In the genomic region with DNA sequence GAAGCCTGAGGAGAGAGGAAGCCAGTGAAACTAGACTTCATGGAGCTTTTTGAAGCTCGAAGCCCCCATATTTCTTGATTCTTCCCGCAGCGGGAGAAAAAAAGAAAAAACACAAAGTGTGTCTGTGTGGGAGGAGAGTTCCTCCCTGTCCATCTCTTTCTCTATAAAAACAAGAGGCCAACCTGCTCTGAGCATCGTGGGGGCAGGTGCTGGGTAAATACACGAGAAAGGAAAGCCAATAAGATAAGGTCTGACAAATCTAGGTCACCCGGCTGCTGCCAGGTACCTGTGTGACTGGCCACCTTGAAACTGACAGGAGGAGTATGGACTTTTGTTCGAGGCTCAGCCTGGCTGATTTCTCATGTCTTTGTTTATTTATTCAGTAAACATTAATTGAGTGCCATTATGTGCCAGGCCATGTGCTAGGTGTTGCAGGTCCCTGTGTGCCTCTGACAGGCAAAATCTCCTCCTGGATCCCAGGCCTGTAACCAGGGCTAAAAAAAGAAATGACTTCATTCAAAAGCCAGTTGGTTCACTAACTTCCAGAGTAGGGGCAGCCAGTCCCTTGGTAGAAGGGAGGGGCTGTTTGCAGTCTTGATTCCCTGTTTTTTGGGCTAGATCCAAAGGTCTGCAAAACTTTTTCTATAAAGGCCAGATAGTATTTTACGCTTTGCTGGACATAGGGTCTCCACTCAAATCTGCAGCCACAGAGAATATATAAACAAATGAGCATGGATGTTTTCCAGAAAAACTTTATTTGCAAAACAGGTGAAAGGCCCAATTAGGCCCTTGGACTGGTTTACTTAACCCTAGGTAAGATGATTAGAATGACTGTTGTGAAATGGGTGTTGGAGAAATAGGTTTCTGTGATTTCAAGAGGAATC, we compare ENCODE assay signal across 1 cellular context.
TF ChIP-seq lines count a peak whose summit lies in the region.

No MANE protein-coding gene starts in this region.

TF ChIP-seq in HepG2, 621 proteins besides CTCF, POLR2A, EP300 and RAD21 (continued from another document and continues in another):
- TF ChIP-seq, protein P1, sequence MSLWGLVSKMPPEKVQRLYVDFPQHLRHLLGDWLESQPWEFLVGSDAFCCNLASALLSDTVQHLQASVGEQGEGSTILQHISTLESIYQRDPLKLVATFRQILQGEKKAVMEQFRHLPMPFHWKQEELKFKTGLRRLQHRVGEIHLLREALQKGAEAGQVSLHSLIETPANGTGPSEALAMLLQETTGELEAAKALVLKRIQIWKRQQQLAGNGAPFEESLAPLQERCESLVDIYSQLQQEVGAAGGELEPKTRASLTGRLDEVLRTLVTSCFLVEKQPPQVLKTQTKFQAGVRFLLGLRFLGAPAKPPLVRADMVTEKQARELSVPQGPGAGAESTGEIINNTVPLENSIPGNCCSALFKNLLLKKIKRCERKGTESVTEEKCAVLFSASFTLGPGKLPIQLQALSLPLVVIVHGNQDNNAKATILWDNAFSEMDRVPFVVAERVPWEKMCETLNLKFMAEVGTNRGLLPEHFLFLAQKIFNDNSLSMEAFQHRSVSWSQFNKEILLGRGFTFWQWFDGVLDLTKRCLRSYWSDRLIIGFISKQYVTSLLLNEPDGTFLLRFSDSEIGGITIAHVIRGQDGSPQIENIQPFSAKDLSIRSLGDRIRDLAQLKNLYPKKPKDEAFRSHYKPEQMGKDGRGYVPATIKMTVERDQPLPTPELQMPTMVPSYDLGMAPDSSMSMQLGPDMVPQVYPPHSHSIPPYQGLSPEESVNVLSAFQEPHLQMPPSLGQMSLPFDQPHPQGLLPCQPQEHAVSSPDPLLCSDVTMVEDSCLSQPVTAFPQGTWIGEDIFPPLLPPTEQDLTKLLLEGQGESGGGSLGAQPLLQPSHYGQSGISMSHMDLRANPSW (CRISPR knock-in tag; IDR thresholded peaks at IDR 0.05; ENCODE audit: borderline replicate concordance), result peak; percentile 97
- TF ChIP-seq, protein P2, sequence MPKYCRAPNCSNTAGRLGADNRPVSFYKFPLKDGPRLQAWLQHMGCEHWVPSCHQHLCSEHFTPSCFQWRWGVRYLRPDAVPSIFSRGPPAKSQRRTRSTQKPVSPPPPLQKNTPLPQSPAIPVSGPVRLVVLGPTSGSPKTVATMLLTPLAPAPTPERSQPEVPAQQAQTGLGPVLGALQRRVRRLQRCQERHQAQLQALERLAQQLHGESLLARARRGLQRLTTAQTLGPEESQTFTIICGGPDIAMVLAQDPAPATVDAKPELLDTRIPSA (CRISPR knock-in tag; IDR thresholded peaks at IDR 0.05; ENCODE audit: borderline replicate concordance), result peak; percentile 14; the same call in 1 of the 2 replicates
- TF ChIP-seq ZNF550 (CRISPR knock-in tag; IDR thresholded peaks at IDR 0.05; ENCODE audit: borderline replicate concordance), result no peak
- TF ChIP-seq ZNF20 (CRISPR knock-in tag; IDR thresholded peaks at IDR 0.05), result no peak
- no peak for TF ChIP-seq TMF1 (CRISPR knock-in tag; IDR thresholded peaks at IDR 0.05; ENCODE audit: low read depth)
- TF ChIP-seq CEBPG (CRISPR knock-in tag; IDR thresholded peaks at IDR 0.05), result peak; percentile 79
- TF ChIP-seq, protein P3, sequence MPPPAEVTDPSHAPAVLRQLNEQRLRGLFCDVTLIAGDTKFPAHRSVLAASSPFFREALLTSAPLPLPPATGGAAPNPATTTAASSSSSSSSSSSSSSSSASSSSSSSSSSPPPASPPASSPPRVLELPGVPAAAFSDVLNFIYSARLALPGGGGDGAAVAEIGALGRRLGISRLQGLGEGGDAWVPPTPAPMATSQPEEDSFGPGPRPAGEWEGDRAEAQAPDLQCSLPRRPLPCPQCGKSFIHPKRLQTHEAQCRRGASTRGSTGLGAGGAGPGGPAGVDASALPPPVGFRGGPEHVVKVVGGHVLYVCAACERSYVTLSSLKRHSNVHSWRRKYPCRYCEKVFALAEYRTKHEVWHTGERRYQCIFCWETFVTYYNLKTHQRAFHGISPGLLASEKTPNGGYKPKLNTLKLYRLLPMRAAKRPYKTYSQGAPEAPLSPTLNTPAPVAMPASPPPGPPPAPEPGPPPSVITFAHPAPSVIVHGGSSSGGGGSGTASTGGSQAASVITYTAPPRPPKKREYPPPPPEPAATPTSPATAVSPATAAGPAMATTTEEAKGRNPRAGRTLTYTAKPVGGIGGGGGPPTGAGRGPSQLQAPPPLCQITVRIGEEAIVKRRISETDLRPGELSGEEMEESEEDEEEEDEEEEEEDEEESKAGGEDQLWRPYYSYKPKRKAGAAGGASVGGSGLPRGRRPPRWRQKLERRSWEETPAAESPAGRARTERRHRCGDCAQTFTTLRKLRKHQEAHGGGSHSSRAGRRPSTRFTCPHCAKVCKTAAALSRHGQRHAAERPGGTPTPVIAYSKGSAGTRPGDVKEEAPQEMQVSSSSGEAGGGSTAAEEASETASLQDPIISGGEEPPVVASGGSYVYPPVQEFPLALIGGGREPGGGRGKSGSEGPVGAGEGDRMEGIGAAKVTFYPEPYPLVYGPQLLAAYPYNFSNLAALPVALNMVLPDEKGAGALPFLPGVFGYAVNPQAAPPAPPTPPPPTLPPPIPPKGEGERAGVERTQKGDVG (CRISPR knock-in tag; IDR thresholded peaks at IDR 0.05; ENCODE audit: borderline replicate concordance), result peak; percentile 82; the same call in 1 of the 2 replicates
- TF ChIP-seq ZNF329 (CRISPR knock-in tag; IDR thresholded peaks at IDR 0.05; ENCODE audit: low read depth), result 0 out of 2 replicates have a peak, but pooled peaks have one; percentile 68
- TF ChIP-seq, protein P4, sequence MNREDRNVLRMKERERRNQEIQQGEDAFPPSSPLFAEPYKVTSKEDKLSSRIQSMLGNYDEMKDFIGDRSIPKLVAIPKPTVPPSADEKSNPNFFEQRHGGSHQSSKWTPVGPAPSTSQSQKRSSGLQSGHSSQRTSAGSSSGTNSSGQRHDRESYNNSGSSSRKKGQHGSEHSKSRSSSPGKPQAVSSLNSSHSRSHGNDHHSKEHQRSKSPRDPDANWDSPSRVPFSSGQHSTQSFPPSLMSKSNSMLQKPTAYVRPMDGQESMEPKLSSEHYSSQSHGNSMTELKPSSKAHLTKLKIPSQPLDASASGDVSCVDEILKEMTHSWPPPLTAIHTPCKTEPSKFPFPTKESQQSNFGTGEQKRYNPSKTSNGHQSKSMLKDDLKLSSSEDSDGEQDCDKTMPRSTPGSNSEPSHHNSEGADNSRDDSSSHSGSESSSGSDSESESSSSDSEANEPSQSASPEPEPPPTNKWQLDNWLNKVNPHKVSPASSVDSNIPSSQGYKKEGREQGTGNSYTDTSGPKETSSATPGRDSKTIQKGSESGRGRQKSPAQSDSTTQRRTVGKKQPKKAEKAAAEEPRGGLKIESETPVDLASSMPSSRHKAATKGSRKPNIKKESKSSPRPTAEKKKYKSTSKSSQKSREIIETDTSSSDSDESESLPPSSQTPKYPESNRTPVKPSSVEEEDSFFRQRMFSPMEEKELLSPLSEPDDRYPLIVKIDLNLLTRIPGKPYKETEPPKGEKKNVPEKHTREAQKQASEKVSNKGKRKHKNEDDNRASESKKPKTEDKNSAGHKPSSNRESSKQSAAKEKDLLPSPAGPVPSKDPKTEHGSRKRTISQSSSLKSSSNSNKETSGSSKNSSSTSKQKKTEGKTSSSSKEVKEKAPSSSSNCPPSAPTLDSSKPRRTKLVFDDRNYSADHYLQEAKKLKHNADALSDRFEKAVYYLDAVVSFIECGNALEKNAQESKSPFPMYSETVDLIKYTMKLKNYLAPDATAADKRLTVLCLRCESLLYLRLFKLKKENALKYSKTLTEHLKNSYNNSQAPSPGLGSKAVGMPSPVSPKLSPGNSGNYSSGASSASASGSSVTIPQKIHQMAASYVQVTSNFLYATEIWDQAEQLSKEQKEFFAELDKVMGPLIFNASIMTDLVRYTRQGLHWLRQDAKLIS (CRISPR knock-in tag; IDR thresholded peaks at IDR 0.05), result no peak; the same call in 1 of the 2 replicates
- no peak; the same call in 1 of the 2 replicates for TF ChIP-seq SMYD3 (CRISPR knock-in tag; IDR thresholded peaks at IDR 0.05)
- 0 out of 2 replicates have a peak, but pooled peaks have one; percentile 61 for TF ChIP-seq REL (CRISPR knock-in tag; conservative IDR thresholded peaks at IDR 0.05)
- 0 out of 2 replicates have a peak, but pooled peaks have one; percentile 11 for TF ChIP-seq ATF7 (IDR thresholded peaks at IDR 0.05)
- peak; percentile 90 for TF ChIP-seq ATF7 (CRISPR knock-in tag; IDR thresholded peaks at IDR 0.05)
- TF ChIP-seq GPN1 (CRISPR knock-in tag; IDR thresholded peaks at IDR 0.05; ENCODE audit: borderline replicate concordance), result no peak
- TF ChIP-seq NR2F2 (IDR thresholded peaks at IDR 0.05; ENCODE audit: borderline replicate concordance, low read depth), result peak; percentile 89
- TF ChIP-seq IRF2 (CRISPR knock-in tag; IDR thresholded peaks at IDR 0.05), result peak; percentile 90
- TF ChIP-seq DMAP1 (CRISPR knock-in tag; IDR thresholded peaks at IDR 0.05), result peak; percentile 86
- TF ChIP-seq ZNF17 (CRISPR knock-in tag; IDR thresholded peaks at IDR 0.05), result peak; percentile 31; the same call in 1 of the 2 replicates
- TF ChIP-seq SRSF4 (IDR thresholded peaks at IDR 0.05; ENCODE audit: low read depth, low read length, poor library complexity, severe bottlenecking), result no peak
- no peak for TF ChIP-seq ZNF557 (CRISPR knock-in tag; IDR thresholded peaks at IDR 0.05)
- 0 out of 2 replicates have a peak, but pooled peaks have one; percentile 13 for TF ChIP-seq DR1 (CRISPR knock-in tag; IDR thresholded peaks at IDR 0.05)
- no peak for TF ChIP-seq CAMTA2 (CRISPR knock-in tag; IDR thresholded peaks at IDR 0.05; ENCODE audit: borderline replicate concordance)
- TF ChIP-seq, protein P5, sequence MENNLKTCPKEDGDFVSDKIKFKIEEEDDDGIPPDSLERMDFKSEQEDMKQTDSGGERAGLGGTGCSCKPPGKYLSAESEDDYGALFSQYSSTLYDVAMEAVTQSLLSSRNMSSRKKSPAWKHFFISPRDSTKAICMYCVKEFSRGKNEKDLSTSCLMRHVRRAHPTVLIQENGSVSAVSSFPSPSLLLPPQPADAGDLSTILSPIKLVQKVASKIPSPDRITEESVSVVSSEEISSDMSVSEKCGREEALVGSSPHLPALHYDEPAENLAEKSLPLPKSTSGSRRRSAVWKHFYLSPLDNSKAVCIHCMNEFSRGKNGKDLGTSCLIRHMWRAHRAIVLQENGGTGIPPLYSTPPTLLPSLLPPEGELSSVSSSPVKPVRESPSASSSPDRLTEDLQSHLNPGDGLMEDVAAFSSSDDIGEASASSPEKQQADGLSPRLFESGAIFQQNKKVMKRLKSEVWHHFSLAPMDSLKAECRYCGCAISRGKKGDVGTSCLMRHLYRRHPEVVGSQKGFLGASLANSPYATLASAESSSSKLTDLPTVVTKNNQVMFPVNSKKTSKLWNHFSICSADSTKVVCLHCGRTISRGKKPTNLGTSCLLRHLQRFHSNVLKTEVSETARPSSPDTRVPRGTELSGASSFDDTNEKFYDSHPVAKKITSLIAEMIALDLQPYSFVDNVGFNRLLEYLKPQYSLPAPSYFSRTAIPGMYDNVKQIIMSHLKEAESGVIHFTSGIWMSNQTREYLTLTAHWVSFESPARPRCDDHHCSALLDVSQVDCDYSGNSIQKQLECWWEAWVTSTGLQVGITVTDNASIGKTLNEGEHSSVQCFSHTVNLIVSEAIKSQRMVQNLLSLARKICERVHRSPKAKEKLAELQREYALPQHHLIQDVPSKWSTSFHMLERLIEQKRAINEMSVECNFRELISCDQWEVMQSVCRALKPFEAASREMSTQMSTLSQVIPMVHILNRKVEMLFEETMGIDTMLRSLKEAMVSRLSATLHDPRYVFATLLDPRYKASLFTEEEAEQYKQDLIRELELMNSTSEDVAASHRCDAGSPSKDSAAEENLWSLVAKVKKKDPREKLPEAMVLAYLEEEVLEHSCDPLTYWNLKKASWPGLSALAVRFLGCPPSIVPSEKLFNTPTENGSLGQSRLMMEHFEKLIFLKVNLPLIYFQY (CRISPR knock-in tag; IDR thresholded peaks at IDR 0.05; ENCODE audit: borderline replicate concordance), result peak; percentile 75
- TF ChIP-seq RBAK (CRISPR knock-in tag; IDR thresholded peaks at IDR 0.05), result peak; percentile 72
- peak; percentile 92; the same call in 1 of the 2 replicates for TF ChIP-seq ZNF766 (CRISPR knock-in tag; IDR thresholded peaks at IDR 0.05; ENCODE audit: borderline replicate concordance)
- TF ChIP-seq, protein P6, sequence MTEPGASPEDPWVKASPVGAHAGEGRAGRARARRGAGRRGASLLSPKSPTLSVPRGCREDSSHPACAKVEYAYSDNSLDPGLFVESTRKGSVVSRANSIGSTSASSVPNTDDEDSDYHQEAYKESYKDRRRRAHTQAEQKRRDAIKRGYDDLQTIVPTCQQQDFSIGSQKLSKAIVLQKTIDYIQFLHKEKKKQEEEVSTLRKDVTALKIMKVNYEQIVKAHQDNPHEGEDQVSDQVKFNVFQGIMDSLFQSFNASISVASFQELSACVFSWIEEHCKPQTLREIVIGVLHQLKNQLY (CRISPR knock-in tag; IDR thresholded peaks at IDR 0.05), result peak; percentile 95
- TF ChIP-seq SETDB1 (CRISPR knock-in tag; IDR thresholded peaks at IDR 0.05; ENCODE audit: borderline replicate concordance), result no peak
- TF ChIP-seq, protein P7, sequence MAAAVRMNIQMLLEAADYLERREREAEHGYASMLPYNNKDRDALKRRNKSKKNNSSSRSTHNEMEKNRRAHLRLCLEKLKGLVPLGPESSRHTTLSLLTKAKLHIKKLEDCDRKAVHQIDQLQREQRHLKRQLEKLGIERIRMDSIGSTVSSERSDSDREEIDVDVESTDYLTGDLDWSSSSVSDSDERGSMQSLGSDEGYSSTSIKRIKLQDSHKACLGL (CRISPR knock-in tag; IDR thresholded peaks at IDR 0.05), result peak; percentile 46; the same call in 1 of the 2 replicates
- TF ChIP-seq NBN (conservative IDR thresholded peaks at IDR 0.05), result no peak
- no peak for TF ChIP-seq HNRNPK (IDR thresholded peaks at IDR 0.05; ENCODE audit: low read depth, low read length, poor library complexity, severe bottlenecking)
- peak; percentile 76; the same call in 1 of the 2 replicates for TF ChIP-seq ZSCAN31 (CRISPR knock-in tag; IDR thresholded peaks at IDR 0.05; ENCODE audit: low read depth)
- TF ChIP-seq, protein P8, sequence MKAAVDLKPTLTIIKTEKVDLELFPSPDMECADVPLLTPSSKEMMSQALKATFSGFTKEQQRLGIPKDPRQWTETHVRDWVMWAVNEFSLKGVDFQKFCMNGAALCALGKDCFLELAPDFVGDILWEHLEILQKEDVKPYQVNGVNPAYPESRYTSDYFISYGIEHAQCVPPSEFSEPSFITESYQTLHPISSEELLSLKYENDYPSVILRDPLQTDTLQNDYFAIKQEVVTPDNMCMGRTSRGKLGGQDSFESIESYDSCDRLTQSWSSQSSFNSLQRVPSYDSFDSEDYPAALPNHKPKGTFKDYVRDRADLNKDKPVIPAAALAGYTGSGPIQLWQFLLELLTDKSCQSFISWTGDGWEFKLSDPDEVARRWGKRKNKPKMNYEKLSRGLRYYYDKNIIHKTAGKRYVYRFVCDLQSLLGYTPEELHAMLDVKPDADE (CRISPR knock-in tag; IDR thresholded peaks at IDR 0.05), result no peak
- TF ChIP-seq AGO2 (optimal IDR thresholded peaks at IDR 0.05; ENCODE audit: low read depth, low read length), result no peak
- TF ChIP-seq WIZ (CRISPR knock-in tag; IDR thresholded peaks at IDR 0.05), result no peak
- TF ChIP-seq, protein P9, sequence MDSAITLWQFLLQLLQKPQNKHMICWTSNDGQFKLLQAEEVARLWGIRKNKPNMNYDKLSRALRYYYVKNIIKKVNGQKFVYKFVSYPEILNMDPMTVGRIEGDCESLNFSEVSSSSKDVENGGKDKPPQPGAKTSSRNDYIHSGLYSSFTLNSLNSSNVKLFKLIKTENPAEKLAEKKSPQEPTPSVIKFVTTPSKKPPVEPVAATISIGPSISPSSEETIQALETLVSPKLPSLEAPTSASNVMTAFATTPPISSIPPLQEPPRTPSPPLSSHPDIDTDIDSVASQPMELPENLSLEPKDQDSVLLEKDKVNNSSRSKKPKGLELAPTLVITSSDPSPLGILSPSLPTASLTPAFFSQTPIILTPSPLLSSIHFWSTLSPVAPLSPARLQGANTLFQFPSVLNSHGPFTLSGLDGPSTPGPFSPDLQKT (CRISPR knock-in tag; IDR thresholded peaks at IDR 0.05; ENCODE audit: borderline replicate concordance), result no peak
- TF ChIP-seq TCF7L2 (IDR thresholded peaks at IDR 0.05; ENCODE audit: low read depth, low read length), result no peak
- peak; percentile 64; the same call in 1 of the 2 replicates for TF ChIP-seq MZF1 (CRISPR knock-in tag; IDR thresholded peaks at IDR 0.05; ENCODE audit: borderline replicate concordance)
- no peak; the same call in 1 of the 2 replicates for TF ChIP-seq ZNF180 (CRISPR knock-in tag; IDR thresholded peaks at IDR 0.05; ENCODE audit: borderline replicate concordance, low read depth)
- TF ChIP-seq PAF1 (CRISPR knock-in tag; IDR thresholded peaks at IDR 0.05), result no peak
